ENCODE assay signal across 8 cellular contexts in genomic region chr19:50556236-50557008, GRCh38. TPM values are rescaled to one million over a fixed set of nuclear protein-coding genes. Genes with fewer than 3 reads are reported as not detected.
DNase-seq lines count a peak whose midpoint lies in the region; TF ChIP-seq lines count a peak whose summit lies in the region.

No MANE protein-coding gene starts in this region.

- peak overlapping the region; percentile 3 for H3K4me3 ChIP-seq in lower leg skin (ENCODE audit: low read depth, poor library complexity, severe bottlenecking)

- DNase-seq in NCI-H2081 (lab: John Stamatoyannopoulos, UW) (peak; percentile 3 to 24), NCI-H2081 treated with DMSO at 0.1 percent for 48 hours (lab: John Stamatoyannopoulos, UW) (no peak), NCI-H226 (peak; percentile 53), dermis blood vessel endothelial cell (peak; percentile 79), lower leg skin (ENCODE audit: low spot score in 2 of 2) (peak; percentile 25 to 92), NCI-H446 treated with DMSO at 0.1 percent for 48 hours (lab: John Stamatoyannopoulos, UW) (no peak)
- DNase-seq in activated CD4-positive, alpha-beta T cell treated with anti-CD3 and anti-CD28 coated beads, Interleukin-2, amount 50 U/mL, for 4 hours, result peak; percentile 62 to 66
- peak; percentile 78 to 91 for DNase-seq in stimulated activated CD4-positive, alpha-beta T cell treated with anti-CD3 and anti-CD28 coated beads, Interleukin-4, amount 100 ng/mL, for 48 hours (ENCODE audit: low read depth in 2 of 2)

- TF ChIP-seq CTCF in lower leg skin (IDR thresholded peaks at IDR 0.05), result no peak

- no peak for TF ChIP-seq POLR2A in lower leg skin (IDR thresholded peaks at IDR 0.05)

- intact Hi-C loops in lower leg skin (cut with DNase I; ENCODE audit: low total_unique reads), result no loop called here

- 1% methylated on average over 41 of the region's 42 CpGs for WGBS in lower leg skin, 2 donors

RNA-seq across cellular contexts. Expression of gene LRRC4B, which starts 11.8 kb away (rescaled TPM):
- total RNA-seq in dermis blood vessel endothelial cell, result under 0.01 and 0.05 TPM in 2 replicates
- total RNA-seq in lower leg skin, result 1 to 10 TPM in 1 of 4 donors, under 1 TPM in 3; 0.23 to 1.8 (median 0.35) TPM

RNA-seq across cellular contexts. Expression of gene ASPDH, which starts 42.7 kb away (rescaled TPM):
- total RNA-seq in dermis blood vessel endothelial cell, result not detected in 2 replicates
- total RNA-seq in lower leg skin, result not detected

RNA-seq across cellular contexts. Expression of gene JOSD2, which starts 45.4 kb away (rescaled TPM):
- total RNA-seq in dermis blood vessel endothelial cell, result 18.0 and 18.2 TPM in 2 replicates
- 10 to 100 TPM in 3 of 4 donors, 1 to 10 TPM in 1; 8.5 to 25.0 (median 21.2) TPM for total RNA-seq in lower leg skin

Comparison
In these comparisons a context has a peak if more than half of its experiments do, and no peak if none do; other contexts are left out.
1. DNase-seq: peak in NCI-H2081 (2 of 2), NCI-H226 (single experiment), activated CD4-positive, alpha-beta T cell treated with anti-CD3 and anti-CD28 coated beads, Interleukin-2, amount 50 U/mL, for 4 hours (2 of 2), dermis blood vessel endothelial cell (single experiment), lower leg skin (2 of 2) and stimulated activated CD4-positive, alpha-beta T cell treated with anti-CD3 and anti-CD28 coated beads, Interleukin-4, amount 100 ng/mL, for 48 hours (2 of 2); none in NCI-H2081 treated with DMSO at 0.1 percent for 48 hours (single experiment) and NCI-H446 treated with DMSO at 0.1 percent for 48 hours (single experiment).